1 cellular context compared by ENCODE assay signal in genomic region chr3:44861412-44862220, GRCh38.
TF ChIP-seq lines count a peak whose summit lies in the region.

TSS of gene TMEM42 (plus strand) at chr3:44861912. CDS start at chr3:44861925, 13 bp downstream.

TF ChIP-seq in HepG2, 621 proteins besides CTCF, POLR2A, EP300 and RAD21 (continued from another document and continues in another):
- TF ChIP-seq ATF4 (CRISPR knock-in tag; IDR thresholded peaks at IDR 0.05) (peak in 1 of 2 experiments; percentile 61; a peak in 1 of 4 replicates), NONO (IDR thresholded peaks at IDR 0.05) (no peak), NONO (CRISPR knock-in tag; conservative IDR thresholded peaks at IDR 0.05) (peak; percentile 85), ZNF607 (CRISPR knock-in tag; IDR thresholded peaks at IDR 0.05; ENCODE audit: borderline replicate concordance) (peak; percentile 80), NR1H2 (CRISPR knock-in tag; IDR thresholded peaks at IDR 0.05; ENCODE audit: borderline replicate concordance, low read depth) (no peak), ZNF776 (CRISPR knock-in tag; IDR thresholded peaks at IDR 0.05) (peak; percentile 73; the same call in 1 of the 2 replicates), ZNF652 (CRISPR knock-in tag; IDR thresholded peaks at IDR 0.05; ENCODE audit: borderline replicate concordance, low read depth) (no peak), NFKBIZ (CRISPR knock-in tag; IDR thresholded peaks at IDR 0.05) (0 out of 2 replicates have a peak, but pooled peaks have one; percentile 28), NPAS2 (CRISPR knock-in tag; IDR thresholded peaks at IDR 0.05; ENCODE audit: borderline replicate concordance) (no peak), ZBTB2 (CRISPR knock-in tag; IDR thresholded peaks at IDR 0.05; ENCODE audit: low read depth) (0 out of 2 replicates have a peak, but pooled peaks have one; percentile 29), SP4 (CRISPR knock-in tag; IDR thresholded peaks at IDR 0.05) (0 out of 2 replicates have a peak, but pooled peaks have one; percentile 28), ZMAT5 (CRISPR knock-in tag; IDR thresholded peaks at IDR 0.05; ENCODE audit: borderline replicate concordance, low read depth) (no peak), ZNF3 (CRISPR knock-in tag; IDR thresholded peaks at IDR 0.05) (no peak), STAG1 (CRISPR knock-in tag; IDR thresholded peaks at IDR 0.05) (no peak), SRF (IDR thresholded peaks at IDR 0.05; ENCODE audit: low read depth, low read length) (no peak), DNMT3B (CRISPR knock-in tag; conservative IDR thresholded peaks at IDR 0.05) (no peak), TRIM22 (IDR thresholded peaks at IDR 0.05) (no peak), ZNF296 (CRISPR knock-in tag; conservative IDR thresholded peaks at IDR 0.05) (peak; percentile 19; the same call in 1 of the 2 replicates), ZFYVE20 (CRISPR knock-in tag; IDR thresholded peaks at IDR 0.05; ENCODE audit: borderline replicate concordance, low read depth) (no peak), ZFP62 (CRISPR knock-in tag; IDR thresholded peaks at IDR 0.05) (no peak), ZNF510 (CRISPR knock-in tag; IDR thresholded peaks at IDR 0.05; ENCODE audit: low read depth) (no peak), ZNF441 (CRISPR knock-in tag; IDR thresholded peaks at IDR 0.05; ENCODE audit: borderline replicate concordance) (no peak), CSRNP1 (CRISPR knock-in tag; IDR thresholded peaks at IDR 0.05) (peak; percentile 49; the same call in 1 of the 2 replicates), ZBTB7A (CRISPR knock-in tag; IDR thresholded peaks at IDR 0.05) (peak; percentile 85), ZNF329 (CRISPR knock-in tag; IDR thresholded peaks at IDR 0.05; ENCODE audit: low read depth) (no peak), RBM22 (optimal IDR thresholded peaks at IDR 0.05; ENCODE audit: low read length) (no peak), ZBTB14 (CRISPR knock-in tag; IDR thresholded peaks at IDR 0.05) (no peak), HDAC1 (CRISPR knock-in tag; IDR thresholded peaks at IDR 0.05) (peak; percentile 52), ZNF335 (CRISPR knock-in tag; IDR thresholded peaks at IDR 0.05) (peak; percentile 32; the same call in 1 of the 2 replicates), ZNF891 (CRISPR knock-in tag; IDR thresholded peaks at IDR 0.05) (peak; percentile 57; the same call in 1 of the 2 replicates), THAP9 (CRISPR knock-in tag; IDR thresholded peaks at IDR 0.05; ENCODE audit: borderline replicate concordance) (peak; percentile 79; the same call in 1 of the 2 replicates), XRCC5 (optimal IDR thresholded peaks at IDR 0.05; ENCODE audit: low read length) (no peak), FOXO1 (CRISPR knock-in tag; IDR thresholded peaks at IDR 0.05) (peak; percentile 67; the same call in 1 of the 2 replicates), FOXA3 (CRISPR knock-in tag; IDR thresholded peaks at IDR 0.05) (no peak), POGZ (CRISPR knock-in tag; IDR thresholded peaks at IDR 0.05) (peak; percentile 79), KLF15 (CRISPR knock-in tag; IDR thresholded peaks at IDR 0.05; ENCODE audit: borderline replicate concordance) (peak; percentile 51; the same call in 1 of the 2 replicates), ZNF143 (CRISPR knock-in tag; IDR thresholded peaks at IDR 0.05) (peak; percentile 64), ZNF768 (CRISPR knock-in tag; IDR thresholded peaks at IDR 0.05) (no peak; the same call in 1 of the 2 replicates), HDAC2 (CRISPR knock-in tag; IDR thresholded peaks at IDR 0.05) (peak; percentile 47; the same call in 1 of the 2 replicates), ZMAT3 (CRISPR knock-in tag; conservative IDR thresholded peaks at IDR 0.05) (peak; percentile 57; the same call in 1 of the 2 replicates), GPBP1L1 (CRISPR knock-in tag; IDR thresholded peaks at IDR 0.05) (no peak), CREM (IDR thresholded peaks at IDR 0.05) (peak; percentile 30; the same call in 1 of the 2 replicates), CREM (CRISPR knock-in tag; IDR thresholded peaks at IDR 0.05) (0 out of 2 replicates have a peak, but pooled peaks have one; percentile 39), AGO1 (IDR thresholded peaks at IDR 0.05; ENCODE audit: low read depth, low read length, poor library complexity, severe bottlenecking) (peak; percentile 25), ELF3 (CRISPR knock-in tag; IDR thresholded peaks at IDR 0.05) (peak; percentile 31; the same call in 1 of the 2 replicates), HNRNPH1 (optimal IDR thresholded peaks at IDR 0.05; ENCODE audit: low read depth, low read length) (no peak), RXRA (CRISPR knock-in tag; IDR thresholded peaks at IDR 0.05) (peak; percentile 35; the same call in 1 of the 2 replicates), BHLHE40 (IDR thresholded peaks at IDR 0.05; ENCODE audit: low read length) (peak; percentile 88), ZBTB44 (CRISPR knock-in tag; IDR thresholded peaks at IDR 0.05) (no peak), ZBTB21 (CRISPR knock-in tag; IDR thresholded peaks at IDR 0.05) (peak; percentile 65; the same call in 1 of the 2 replicates), RFX5 (IDR thresholded peaks at IDR 0.05; ENCODE audit: low read depth, low read length) (peak; percentile 48; the same call in 1 of the 2 replicates), KLF9 (CRISPR knock-in tag; IDR thresholded peaks at IDR 0.05; ENCODE audit: low read depth) (no peak), ELK4 (CRISPR knock-in tag; IDR thresholded peaks at IDR 0.05; ENCODE audit: borderline replicate concordance) (0 out of 2 replicates have a peak, but pooled peaks have one; percentile 40)
